In genomic region chr12:3490848-3491382, GRCh38 we compare ENCODE assay signal across 1 cellular context.
TF ChIP-seq lines count a peak whose summit lies in the region.

TSS of gene PRMT8 (plus strand) at chr12:3491203. CDS start at chr12:3491626, 423 bp downstream.

TF ChIP-seq in SK-N-SH, 30 proteins besides CTCF, POLR2A, EP300 and RAD21 (continued from another document):
- no peak for TF ChIP-seq SIN3A (IDR thresholded peaks at IDR 0.05; ENCODE audit: borderline replicate concordance, low read depth, low read length)
